In genomic region chr6:36064770-36065396, GRCh38 we compare ENCODE assay signal across 2 cellular contexts.
TF ChIP-seq lines count a peak whose summit lies in the region.

No MANE protein-coding gene starts in this region.

TF ChIP-seq in SK-N-SH, 30 proteins besides CTCF, POLR2A, EP300 and RAD21 (continued from another document):
- TF ChIP-seq RFX5 (IDR thresholded peaks at IDR 0.05; ENCODE audit: low read length): no peak
- no peak for TF ChIP-seq RCOR1 (IDR thresholded peaks at IDR 0.05; ENCODE audit: low read length)

TF ChIP-seq in SK-N-SH treated with all-trans-retinoic acid at 6 μM for 48 hours, 23 proteins besides CTCF, POLR2A, EP300 and RAD21 (continued from another document):
- no peak for TF ChIP-seq RARB (CRISPR knock-in tag; IDR thresholded peaks at IDR 0.05)
- no peak for TF ChIP-seq ARNTL (CRISPR knock-in tag; IDR thresholded peaks at IDR 0.05; ENCODE audit: borderline replicate concordance, low read depth)
- TF ChIP-seq TSHZ2 (CRISPR knock-in tag; IDR thresholded peaks at IDR 0.05): no peak
- TF ChIP-seq CREB5 (CRISPR knock-in tag; IDR thresholded peaks at IDR 0.05; ENCODE audit: low read depth): no peak
